11 cellular contexts compared by ENCODE assay signal in the genomic region with DNA sequence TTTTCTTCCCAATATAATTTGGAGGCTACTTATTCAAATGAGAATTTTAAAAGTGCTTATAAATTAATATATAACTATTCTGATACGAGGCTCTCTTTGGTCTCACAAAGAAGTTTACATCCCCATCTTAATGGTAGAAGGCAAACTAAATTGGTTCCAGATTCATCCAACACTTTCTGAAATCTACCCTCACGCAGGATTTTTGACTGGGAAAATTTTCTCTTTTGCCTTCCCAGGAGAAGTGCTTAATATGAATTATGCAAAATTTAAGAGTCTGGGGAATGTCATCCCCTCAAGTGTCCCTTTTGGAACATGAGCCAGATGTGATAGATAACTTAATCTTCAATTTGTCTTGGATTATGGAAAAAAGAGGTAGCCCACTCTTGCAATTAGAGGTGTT. TPM values are rescaled to one million over a fixed set of nuclear protein-coding genes. Genes with fewer than 3 reads are reported as not detected.
"Had no signal": no experiment of that assay in that cellular context is flagged by ENCODE, and none has a peak within 500 bp of the region (broad histone marks: within the 10 kb centered on the region; RNA-seq: fewer than 3 reads in every experiment).

Gene OR4C11, minus strand, starts transcription at position 101 of the 400 bp plus-strand sequence. CDS start 3,272 bp downstream, outside the sequence.

- H3K4me3 Mint-ChIP-seq: GM23338, H9, HFFc6 had no signal

- H3K4me1 ChIP-seq: HAP-1 had no signal

- ATAC-seq: GM23338, HCT116 had no signal

- H3K4me3 ChIP-seq: GM23248, GM23338, HAP-1 had no signal

- H3K27ac ChIP-seq: GM23248 had no signal

- H3K36me3 ChIP-seq: HAP-1 had no signal

- DNase-seq: GM23248, GOT3, H7, H9, HCEC 1CT, HFFc6 had no signal

- H3K9me3 Mint-ChIP-seq: HFFc6 had no signal

- H3K9ac ChIP-seq: GM23248 had no signal

- H3K9me3 ChIP-seq: HAP-1 had no signal

- H3K27ac Mint-ChIP-seq: GM23338, H9, HFFc6 had no signal

- H3K4me1 Mint-ChIP-seq: GM23338, H9 had no signal

RNA-seq across cellular contexts. Expression of gene OR4C11, which starts in this region (rescaled TPM):
- total RNA-seq: GM23248, GM23338, H1, H4, H7, H9, HFFc6 had no signal
